ENCODE assay signal across 16 cellular contexts in the genomic region with DNA sequence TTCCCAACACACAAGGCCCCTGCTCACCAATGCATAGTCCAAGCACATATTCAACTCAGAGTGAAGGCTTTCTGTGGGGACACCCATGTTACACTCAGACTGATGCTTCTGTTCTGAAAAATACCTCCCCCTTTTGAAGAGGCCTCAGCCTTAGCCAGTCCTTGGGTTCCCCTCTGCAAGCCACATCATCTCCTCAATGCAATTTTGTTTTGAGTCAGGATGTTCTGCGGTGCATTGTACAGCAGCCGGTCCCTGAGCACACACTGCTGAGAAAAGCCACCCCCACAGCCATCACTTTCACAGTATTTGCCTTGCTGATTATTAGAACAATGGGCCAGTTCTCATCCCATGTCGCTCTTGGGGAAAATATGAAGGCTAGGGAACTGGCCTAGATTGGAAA.
DNase-seq lines count a peak whose midpoint lies in the region; ATAC-seq lines count a peak whose summit lies in the region.
"Had no signal": no experiment of that assay in that cellular context is flagged by ENCODE, and none has a peak within 500 bp of the region (broad histone marks: within the 10 kb centered on the region; RNA-seq: fewer than 3 reads in every experiment).

No MANE protein-coding gene starts in this region.

- H3K9me3 Mint-ChIP-seq in activated T-helper 17 cell treated with anti-CD3 and anti-CD28 coated beads, Interleukin-2, amount 50 U/mL, for 72 hours, result no peaks in the 10 kb centered on the region
- H3K9me3 Mint-ChIP-seq: central memory CD8-positive, alpha-beta T cell; natural killer cell treated with Interleukin-12 subunit alpha and Interleukin-12 subunit beta and Interleukin-15 and Interleukin-18, amount 100 ng/mL, for 72 hours had no signal

- no peak overlapping the region for H3K27ac Mint-ChIP-seq in activated T-helper 17 cell treated with anti-CD3 and anti-CD28 coated beads, Interleukin-2, amount 50 U/mL, for 72 hours
- H3K27ac Mint-ChIP-seq: activated CD4-positive, alpha-beta T cell treated with anti-CD3 and anti-CD28 coated beads, Interleukin-2, amount 10 ng/mL, durations not matched to agents 24 days and 14 days; natural killer cell treated with Interleukin-12 subunit alpha and Interleukin-12 subunit beta and Interleukin-15 and Interleukin-18, amount 100 ng/mL, for 72 hours had no signal

- no peaks in the 10 kb centered on the region for H3K36me3 Mint-ChIP-seq in activated T-helper 17 cell treated with anti-CD3 and anti-CD28 coated beads, Interleukin-2, amount 50 U/mL, for 72 hours (ENCODE audit: low read depth)
- H3K36me3 Mint-ChIP-seq: natural killer cell treated with Interleukin-12 subunit alpha and Interleukin-12 subunit beta and Interleukin-15 and Interleukin-18, amount 100 ng/mL, for 72 hours had no signal

- no peaks in the 10 kb centered on the region for H3K4me1 Mint-ChIP-seq in activated T-helper 17 cell treated with anti-CD3 and anti-CD28 coated beads, Interleukin-2, amount 50 U/mL, for 72 hours
- H3K4me1 Mint-ChIP-seq: activated CD4-positive, alpha-beta T cell treated with anti-CD3 and anti-CD28 coated beads, Interleukin-2, amount 10 ng/mL, durations not matched to agents 24 days and 14 days; central memory CD8-positive, alpha-beta T cell had no signal

- no peak for DNase-seq in activated T-cell treated with anti-CD3 and anti-CD28 coated beads, Interleukin-2, amount 50 U/mL, for 48 hours
- DNase-seq in NCI-H2227 (lab: John Stamatoyannopoulos, UW; ENCODE audit: unreplicated experiment) (no peak), COLO668 (lab: John Stamatoyannopoulos, UW; ENCODE audit: unreplicated experiment) (no peak)
- DNase-seq: activated CD4-positive, alpha-beta T cell treated with anti-CD3 and anti-CD28 coated beads, Interleukin-2, amount 10 ng/mL, durations not matched to agents 24 days and 14 days; adrenal gland; DMS 273 treated with DMSO at 0.1 percent for 48 hours; gastrocnemius medialis; lower lobe of right lung; NCI-H2107 had no signal

- no peak overlapping the region for H3K4me3 Mint-ChIP-seq in activated T-helper 17 cell treated with anti-CD3 and anti-CD28 coated beads, Interleukin-2, amount 50 U/mL, for 72 hours
- H3K4me3 Mint-ChIP-seq: activated CD4-positive, alpha-beta T cell treated with anti-CD3 and anti-CD28 coated beads, Interleukin-2, amount 10 ng/mL, durations not matched to agents 24 days and 14 days; central memory CD8-positive, alpha-beta T cell; natural killer cell treated with Interleukin-12 subunit alpha and Interleukin-12 subunit beta and Interleukin-15 and Interleukin-18, amount 100 ng/mL, for 72 hours had no signal

- H3K27me3 Mint-ChIP-seq in activated T-helper 17 cell treated with anti-CD3 and anti-CD28 coated beads, Interleukin-2, amount 50 U/mL, for 72 hours, result no peaks in the 10 kb centered on the region
- H3K27me3 Mint-ChIP-seq: activated CD4-positive, alpha-beta T cell treated with anti-CD3 and anti-CD28 coated beads, Interleukin-2, amount 10 ng/mL, durations not matched to agents 24 days and 14 days; central memory CD8-positive, alpha-beta T cell had no signal

- ATAC-seq in GM18519 (IDR thresholded peaks at IDR 0.05; ENCODE audit: low FRiP score, unreplicated experiment) (peak; percentile 95), GM21360 (IDR thresholded peaks at IDR 0.05; ENCODE audit: unreplicated experiment) (peak; percentile 98), HG02938 (IDR thresholded peaks at IDR 0.05; ENCODE audit: unreplicated experiment) (peak; percentile 93)
- peak; percentile 14 for ATAC-seq in activated T-helper 17 cell treated with anti-CD3 and anti-CD28 coated beads, Interleukin-2, amount 50 U/mL, for 72 hours (replicated peaks)
- ATAC-seq: gastrocnemius medialis, lower lobe of right lung, Right ventricle myocardium inferior had no signal

Comparison
In these comparisons a context has a peak if more than half of its experiments do, and no peak if none do; other contexts are left out.
1. ATAC-seq: peak in every context shown above with its lines; median percentile 98 in GM21360; 95 in GM18519; 93 in HG02938; 14 in activated T-helper 17 cell treated with anti-CD3 and anti-CD28 coated beads, Interleukin-2, amount 50 U/mL, for 72 hours.